8 cellular contexts compared by ENCODE assay signal in genomic region chr1:232805269-232806070, GRCh38. TPM values are rescaled to one million over a fixed set of nuclear protein-coding genes. Genes with fewer than 3 reads are reported as not detected.
DNase-seq lines count a peak whose midpoint lies in the region; ATAC-seq and TF ChIP-seq lines count a peak whose summit lies in the region.

TSS of gene MAP10 (plus strand) at chr1:232805416. CDS start at chr1:232805450, 34 bp downstream.

- H3K4me1 Mint-ChIP-seq in activated T-helper 17 cell treated with anti-CD3 and anti-CD28 coated beads, Interleukin-2, amount 50 U/mL, for 72 hours, result peaks cover 12% of the 10 kb centered on the region
- peaks cover 7 to 23% (median 20%) of the 10 kb centered on the region in 4 donors for H3K4me1 Mint-ChIP-seq in naive thymus-derived CD8-positive, alpha-beta T cell
- peaks cover 16% of the 10 kb centered on the region for H3K4me1 Mint-ChIP-seq in stimulated activated effector memory CD8-positive, alpha-beta T cell treated with anti-CD3 and anti-CD28 coated beads, Interleukin-12 subunit alpha, Interleukin-12 subunit beta, amount 100 ng/mL, for 72 hours

- no peaks in the 10 kb centered on the region for H3K27me3 ChIP-seq in OCI-LY1 (ENCODE audit: insufficient read depth, low read length)

- peak within 1 kb of the TSS; percentile 64 for H3K9ac ChIP-seq in OCI-LY1 (ENCODE audit: low read length)

- POLR2A ChIA-PET in naive thymus-derived CD8-positive, alpha-beta T cell (lab: Charles Lee), result interaction anchor here (0.7 to 1.5 kb wide), 3 partner anchors 12 to 118 kb away, joined by 3 to 4 read pairs (median 4); no protein-coding TSS in a partner anchor

- no peaks in the 10 kb centered on the region for H3K9me3 ChIP-seq in OCI-LY1 (ENCODE audit: low read length)

- peak within 1 kb of the TSS; percentile 65 for H3K4me2 ChIP-seq in OCI-LY1 (ENCODE audit: low read length)

- peak within 1 kb of the TSS; percentile 85 for H3K4me3 Mint-ChIP-seq in activated T-helper 17 cell treated with anti-CD3 and anti-CD28 coated beads, Interleukin-2, amount 50 U/mL, for 72 hours
- H3K4me3 Mint-ChIP-seq in naive thymus-derived CD8-positive, alpha-beta T cell, result peak within 1 kb of the TSS; percentile 79 to 91 (median 88)
- peak within 1 kb of the TSS; percentile 81 for H3K4me3 Mint-ChIP-seq in stimulated activated effector memory CD8-positive, alpha-beta T cell treated with anti-CD3 and anti-CD28 coated beads, Interleukin-12 subunit alpha, Interleukin-12 subunit beta, amount 100 ng/mL, for 72 hours

- TF ChIP-seq POLR2A in GM18951 (IDR thresholded peaks at IDR 0.05; ENCODE audit: extremely low read depth, insufficient read depth, insufficient read length), result peak; percentile 67

- no peak for TF ChIP-seq CTCF in OCI-LY1 (IDR thresholded peaks at IDR 0.05; ENCODE audit: low read length)
- TF ChIP-seq CTCF in fibroblast of mammary gland (conservative IDR thresholded peaks at IDR 0.05; ENCODE audit: control insufficient read depth, insufficient read depth, low read depth, low read length), result no peak

- H3F3A ChIP-seq in OCI-LY1 (ENCODE audit: insufficient read depth, low read length), result no peaks in the 10 kb centered on the region

- H3K4me1 ChIP-seq in OCI-LY1 (ENCODE audit: insufficient read depth, low read length, severe bottlenecking), result peaks cover 12% of the 10 kb centered on the region

- H3K79me2 ChIP-seq in OCI-LY1 (ENCODE audit: insufficient read depth, low read length), result no peaks in the 10 kb centered on the region

- peak; percentile 95 for ATAC-seq in HG03342 (IDR thresholded peaks at IDR 0.05; ENCODE audit: unreplicated experiment)
- ATAC-seq in activated T-helper 17 cell treated with anti-CD3 and anti-CD28 coated beads, Interleukin-2, amount 50 U/mL, for 72 hours (replicated peaks), result peak; percentile 90
- peak; percentile 85 to 89 for ATAC-seq in naive thymus-derived CD8-positive, alpha-beta T cell
- ATAC-seq in stimulated activated effector memory CD8-positive, alpha-beta T cell treated with anti-CD3 and anti-CD28 coated beads, Interleukin-12 subunit alpha, Interleukin-12 subunit beta, amount 100 ng/mL, for 72 hours, result peak; percentile 90

- in situ Hi-C loops in ACHN (cut with HindIII; ENCODE audit: low pct_ligation_motif_present, low pct_unique_long_range_greater_than_20kb, low sequenced_read_pairs), result no loop called here
- in situ Hi-C loops in GM18951 (cut with MboI; ENCODE audit: low sequenced_read_pairs, unreplicated experiment), result no loop called here

- peaks cover 9% of the 10 kb centered on the region for H3K9me3 Mint-ChIP-seq in activated T-helper 17 cell treated with anti-CD3 and anti-CD28 coated beads, Interleukin-2, amount 50 U/mL, for 72 hours
- H3K9me3 Mint-ChIP-seq in naive thymus-derived CD8-positive, alpha-beta T cell, result peaks cover 16 to 42% (median 27%) of the 10 kb centered on the region in 9 donors
- peaks cover 11% of the 10 kb centered on the region for H3K9me3 Mint-ChIP-seq in stimulated activated effector memory CD8-positive, alpha-beta T cell treated with anti-CD3 and anti-CD28 coated beads, Interleukin-12 subunit alpha, Interleukin-12 subunit beta, amount 100 ng/mL, for 72 hours

- DNase-seq in ACHN (peak; percentile 80), fibroblast of mammary gland (ENCODE audit: low read depth) (peak; percentile 81)
- peak; percentile 44 to 89 (median 67) for DNase-seq in naive thymus-derived CD8-positive, alpha-beta T cell
- DNase-seq in stimulated activated effector memory CD8-positive, alpha-beta T cell treated with anti-CD3 and anti-CD28 coated beads, Interleukin-12 subunit alpha, Interleukin-12 subunit beta, amount 100 ng/mL, for 72 hours (ENCODE audit: low spot score in 2 of 2), result peak; percentile 64 to 83

- H3K27ac Mint-ChIP-seq in activated T-helper 17 cell treated with anti-CD3 and anti-CD28 coated beads, Interleukin-2, amount 50 U/mL, for 72 hours, result peak within 1 kb of the TSS; percentile 92
- H3K27ac Mint-ChIP-seq in naive thymus-derived CD8-positive, alpha-beta T cell, result peak within 1 kb of the TSS; percentile 46 to 93 (median 87)
- H3K27ac Mint-ChIP-seq in stimulated activated effector memory CD8-positive, alpha-beta T cell treated with anti-CD3 and anti-CD28 coated beads, Interleukin-12 subunit alpha, Interleukin-12 subunit beta, amount 100 ng/mL, for 72 hours, result peak within 1 kb of the TSS; percentile 93

- H3K36me3 ChIP-seq in OCI-LY1 (ENCODE audit: insufficient read depth, low read length), result no peaks in the 10 kb centered on the region; the same call in 1 of the 2 replicates

- no peaks in the 10 kb centered on the region for H3K27me3 Mint-ChIP-seq in activated T-helper 17 cell treated with anti-CD3 and anti-CD28 coated beads, Interleukin-2, amount 50 U/mL, for 72 hours
- H3K27me3 Mint-ChIP-seq in naive thymus-derived CD8-positive, alpha-beta T cell, result peaks cover 0 to 3% (median 0%) of the 10 kb centered on the region in 5 donors

- H2AFZ ChIP-seq in OCI-LY1 (ENCODE audit: low read length), result peak within 1 kb of the TSS; percentile 99

- H3K36me3 Mint-ChIP-seq in activated T-helper 17 cell treated with anti-CD3 and anti-CD28 coated beads, Interleukin-2, amount 50 U/mL, for 72 hours (ENCODE audit: low read depth), result no peaks in the 10 kb centered on the region
- H3K36me3 Mint-ChIP-seq in naive thymus-derived CD8-positive, alpha-beta T cell, result peaks cover 0 to 19% (median 18%) of the 10 kb centered on the region in 3 donors
- no peaks in the 10 kb centered on the region for H3K36me3 Mint-ChIP-seq in stimulated activated effector memory CD8-positive, alpha-beta T cell treated with anti-CD3 and anti-CD28 coated beads, Interleukin-12 subunit alpha, Interleukin-12 subunit beta, amount 100 ng/mL, for 72 hours

- H3K4me3 ChIP-seq in OCI-LY1 (ENCODE audit: low read depth, low read length, poor library complexity, severe bottlenecking), result peak within 1 kb of the TSS; percentile 73
- peak within 1 kb of the TSS; percentile 68 for H3K4me3 ChIP-seq in fibroblast of mammary gland (ENCODE audit: control insufficient read depth, low read depth, low read length)

- no peak within 1 kb of the TSS for H3K27ac ChIP-seq in OCI-LY1 (ENCODE audit: low read depth, low read length, poor library complexity, severe bottlenecking)

- H4K20me1 ChIP-seq in OCI-LY1 (ENCODE audit: insufficient read depth, low read length), result no peaks in the 10 kb centered on the region

- H3K9me2 ChIP-seq in OCI-LY1 (ENCODE audit: low read depth, low read length), result no peaks in the 10 kb centered on the region

RNA-seq across cellular contexts. Expression of gene MAP10, which starts in this region (rescaled TPM):
- total RNA-seq in activated T-helper 17 cell treated with anti-CD3 and anti-CD28 coated beads, Interleukin-2, amount 50 U/mL, for 72 hours, result 1 to 10 TPM; 1.2 to 1.5 TPM
- 1 to 10 TPM; 5.0 to 5.7 TPM for total RNA-seq in naive thymus-derived CD8-positive, alpha-beta T cell
- 1 to 10 TPM; 1.5 to 2.1 (median 1.9) TPM for polyA plus RNA-seq in naive thymus-derived CD8-positive, alpha-beta T cell
